12 cellular contexts compared by ENCODE assay signal in the genomic region with DNA sequence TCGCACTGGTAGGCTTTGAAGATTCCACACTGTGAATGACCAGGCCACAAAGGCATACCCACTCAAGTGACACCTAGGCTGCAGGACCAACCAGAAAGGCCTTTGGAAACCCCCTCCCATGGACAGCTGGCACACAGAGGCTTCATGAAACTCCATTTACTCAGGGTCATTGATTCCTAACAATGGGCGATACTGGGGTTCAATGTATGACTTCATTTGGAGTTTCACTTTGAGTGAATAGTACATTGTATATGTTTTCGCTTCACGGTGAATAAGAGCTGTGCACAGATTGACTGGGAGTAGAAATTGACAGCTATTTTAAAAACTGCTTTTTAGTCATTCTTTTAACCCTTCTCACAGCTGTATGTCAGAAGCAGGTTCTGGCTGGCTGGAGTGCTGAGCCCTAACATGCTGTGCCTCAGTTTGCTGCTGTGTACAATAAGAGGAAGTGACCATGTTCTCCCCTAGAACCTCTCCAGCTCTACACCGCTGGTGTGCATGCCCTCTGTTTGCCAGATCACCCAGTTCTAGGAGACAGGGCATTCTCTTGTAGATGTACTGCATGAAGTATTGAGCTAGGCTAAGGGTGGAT. TPM values are rescaled to one million over a fixed set of nuclear protein-coding genes. Genes with fewer than 3 reads are reported as not detected.
A peak's percentile ranks its signal among the peaks of the same experiment; 100 is the strongest.
DNase-seq lines count a peak whose midpoint lies in the region; ATAC-seq and TF ChIP-seq lines count a peak whose summit lies in the region.
"Had no signal": no experiment of that assay in that cellular context is flagged by ENCODE, and none has a peak within 500 bp of the region (broad histone marks: within the 10 kb centered on the region; RNA-seq: fewer than 3 reads in every experiment).

No MANE protein-coding gene starts in this region.

- no peak overlapping the region for H3K27ac ChIP-seq in OCI-LY3 (ENCODE audit: low read length)
- no peak overlapping the region for H3K27ac ChIP-seq in caudate nucleus (ENCODE audit: low read depth, low read length)
- H3K27ac ChIP-seq: cardiac muscle cell had no signal

- H3K9ac ChIP-seq in OCI-LY3 (ENCODE audit: low read length): no peak overlapping the region

- no peak overlapping the region; the same call in 1 of the 2 replicates for H2AFZ ChIP-seq in OCI-LY3 (ENCODE audit: low read depth, low read length)

- DNase-seq in hepatic stellate cell (ENCODE audit: low spot score): no peak
- DNase-seq in mucosa of gallbladder (ENCODE audit: low spot score): no peak
- no peak for DNase-seq in caudate nucleus (lab: John Stamatoyannopoulos, UW)
- no peak for DNase-seq in CD1c-positive myeloid dendritic cell (ENCODE audit: extremely low spot score)
- DNase-seq: activated CD4-positive, CD25-positive, alpha-beta regulatory T cell had no signal

- no peaks in the 10 kb centered on the region for H3K79me2 ChIP-seq in OCI-LY3 (ENCODE audit: low read length)

- no peaks in the 10 kb centered on the region for H4K20me1 ChIP-seq in OCI-LY3 (ENCODE audit: insufficient read depth, low read length)

- ATAC-seq in GM18498 (IDR thresholded peaks at IDR 0.05; ENCODE audit: unreplicated experiment) (peak; percentile 79), GM19351 (IDR thresholded peaks at IDR 0.05; ENCODE audit: unreplicated experiment) (peak; percentile 91), HG02884 (IDR thresholded peaks at IDR 0.05; ENCODE audit: unreplicated experiment) (peak; percentile 84)

- H3K36me3 ChIP-seq in OCI-LY3 (replicated peaks; ENCODE audit: low read depth, low read length): peaks cover 3% of the 10 kb centered on the region
- H3K36me3 ChIP-seq: cardiac muscle cell, thyroid gland had no signal

- H3K4me1 ChIP-seq in OCI-LY3 (ENCODE audit: low read length): peaks cover 19% of the 10 kb centered on the region

- peaks cover 19% of the 10 kb centered on the region for H3K9me3 ChIP-seq in OCI-LY3 (ENCODE audit: insufficient read depth, low read length)
- H3K9me3 ChIP-seq: thyroid gland had no signal

- TF ChIP-seq CTCF in OCI-LY3 (IDR thresholded peaks at IDR 0.05; ENCODE audit: low read depth, low read length): no peak

- no peak overlapping the region for H3K4me3 ChIP-seq in OCI-LY3 (ENCODE audit: low read length)
- H3K4me3 ChIP-seq: cardiac muscle cell, thyroid gland had no signal

- H3K4me2 ChIP-seq in OCI-LY3 (ENCODE audit: low read length): peak overlapping the region; percentile 48

- no peaks in the 10 kb centered on the region for H3K27me3 ChIP-seq in OCI-LY3 (ENCODE audit: low read depth, low read length)
- H3K27me3 ChIP-seq: cardiac muscle cell, thyroid gland had no signal

RNA-seq across cellular contexts. Expression of a gene that starts 15.4 kb away (rescaled TPM):
- 22.6 TPM for total RNA-seq in mucosa of gallbladder
- total RNA-seq: fibroblast of villous mesenchyme had no signal

RNA-seq across cellular contexts. Expression of a gene that starts 34.2 kb away (rescaled TPM):
- total RNA-seq in mucosa of gallbladder: not detected
- total RNA-seq: cardiac muscle cell, fibroblast of villous mesenchyme, thyroid gland had no signal
